ENCODE assay signal across 32 cellular contexts in genomic region chr13:67440240-67440639, GRCh38.
"Had no signal": no experiment of that assay in that cellular context is flagged by ENCODE, and none has a peak within 500 bp of the region (broad histone marks: within the 10 kb centered on the region; RNA-seq: fewer than 3 reads in every experiment).

No MANE protein-coding gene starts in this region.

- H3K27ac Mint-ChIP-seq: activated CD4-positive, alpha-beta memory T cell treated with anti-CD3 and anti-CD28 coated beads, Interleukin-2, amount 10 ng/mL, durations not matched to agents 7 days and 5 days; activated CD4-positive, alpha-beta T cell treated with anti-CD3 and anti-CD28 coated beads, Interleukin-2, amount 10 ng/mL, durations not matched to agents 7 days and 5 days; activated naive CD4-positive, alpha-beta T cell treated with anti-CD3 and anti-CD28 coated beads, Interleukin-2, amount 50 U/mL, for 72 hours; activated T-cell treated with anti-CD3 and anti-CD28 coated beads, Interleukin-2, amount 50 U/mL, for 24 hours; activated T-helper 17 cell treated with anti-CD3 and anti-CD28 coated beads, Interleukin-2, amount 50 U/mL, for 72 hours; dendritic cell treated with granulocyte-macrophage colony-stimulating factor and Interleukin-4, amounts not matched to agents 40 ng/mL and 50 ng/mL, for 4 days; nephron progenitor cell; progenitor cell of endocrine pancreas; stimulated activated naive CD8-positive, alpha-beta T cell treated with anti-CD3 and anti-CD28 coated beads, Interleukin-15, Interleukin-2, amounts not matched to agents 100 ng/mL and 50 ng/mL, for 24 hours; T-helper 2 cell treated with Interferon-gamma antibody and Interleukin-4, amounts not matched to agents 5 μg/mL and 100 μg/mL, for 36 hours; WTC11 had no signal

- H3K27ac ChIP-seq: esophagus muscularis mucosa, foreskin keratinocyte, heart left ventricle, left ventricle myocardium inferior, ovary, skin epidermis, thoracic aorta, uterus had no signal

- H3K9me3 Mint-ChIP-seq: activated CD4-positive, alpha-beta memory T cell treated with anti-CD3 and anti-CD28 coated beads, Interleukin-2, amount 10 ng/mL, durations not matched to agents 7 days and 5 days; dendritic cell treated with granulocyte-macrophage colony-stimulating factor and Interleukin-4, amounts not matched to agents 40 ng/mL and 50 ng/mL, for 4 days; nephron progenitor cell; stimulated activated naive CD8-positive, alpha-beta T cell treated with anti-CD3 and anti-CD28 coated beads, Interleukin-15, Interleukin-2, amounts not matched to agents 100 ng/mL and 50 ng/mL, for 24 hours; WTC11 had no signal

- DNase-seq: activated CD4-positive, alpha-beta memory T cell treated with anti-CD3 and anti-CD28 coated beads, Interleukin-2, amount 10 ng/mL, durations not matched to agents 7 days and 5 days; activated CD4-positive, alpha-beta T cell treated with anti-CD3 and anti-CD28 coated beads for 1 hour; activated CD4-positive, alpha-beta T cell treated with anti-CD3 and anti-CD28 coated beads, Interleukin-2, amount 10 ng/mL, durations not matched to agents 7 days and 5 days; activated CD8-positive, alpha-beta memory T cell treated with anti-CD3 and anti-CD28 coated beads, Interleukin-2, amount 50 U/mL, for 48 hours; activated naive CD4-positive, alpha-beta T cell; activated T-cell treated with anti-CD3 and anti-CD28 coated beads, Interleukin-2, amount 50 U/mL, for 24 hours; anterior cingulate cortex; foreskin keratinocyte; heart left ventricle; kidney glomerular epithelial cell; left ventricle myocardium inferior; mesendoderm; nephron progenitor cell; ovary; stimulated activated CD4-positive, alpha-beta T cell treated with anti-CD3 and anti-CD28 coated beads, Interleukin-12 subunit alpha, Interleukin-12 subunit beta, amount 100 ng/mL, for 4 hours; stimulated activated CD4-positive, alpha-beta T cell treated with anti-CD3 and anti-CD28 coated beads, Interleukin-4, amount 100 ng/mL, for 1 hour; T-helper 1 cell; trophoblast cell; uterus had no signal

- ATAC-seq: activated naive CD4-positive, alpha-beta T cell treated with anti-CD3 and anti-CD28 coated beads, Interleukin-2, amount 50 U/mL, for 72 hours; activated T-helper 17 cell treated with anti-CD3 and anti-CD28 coated beads, Interleukin-2, amount 50 U/mL, for 72 hours; foreskin keratinocyte; heart left ventricle; sciatic nerve; WTC11 had no signal

- H3K36me3 Mint-ChIP-seq: activated naive CD4-positive, alpha-beta T cell treated with anti-CD3 and anti-CD28 coated beads, Interleukin-2, amount 50 U/mL, for 72 hours; WTC11 had no signal

- H3K9me3 ChIP-seq: esophagus muscularis mucosa, heart left ventricle, left ventricle myocardium inferior, ovary, thoracic aorta, uterus had no signal

- H3K4me1 Mint-ChIP-seq: activated CD4-positive, alpha-beta memory T cell treated with anti-CD3 and anti-CD28 coated beads, Interleukin-2, amount 10 ng/mL, durations not matched to agents 7 days and 5 days; activated CD4-positive, alpha-beta T cell treated with anti-CD3 and anti-CD28 coated beads, Interleukin-2, amount 10 ng/mL, durations not matched to agents 7 days and 5 days; activated T-helper 17 cell treated with anti-CD3 and anti-CD28 coated beads, Interleukin-2, amount 50 U/mL, for 72 hours; central memory CD8-positive, alpha-beta T cell; nephron progenitor cell; WTC11 had no signal

- H3K27me3 ChIP-seq: esophagus muscularis mucosa, foreskin keratinocyte, heart left ventricle, ovary, uterus had no signal

- H3K4me1 ChIP-seq: esophagus muscularis mucosa, foreskin keratinocyte, heart left ventricle, left ventricle myocardium inferior, uterus had no signal

- H3K27me3 Mint-ChIP-seq: activated CD4-positive, alpha-beta memory T cell treated with anti-CD3 and anti-CD28 coated beads, Interleukin-2, amount 10 ng/mL, durations not matched to agents 7 days and 5 days; activated CD4-positive, alpha-beta T cell treated with anti-CD3 and anti-CD28 coated beads, Interleukin-2, amount 10 ng/mL, durations not matched to agents 7 days and 5 days; activated T-cell treated with anti-CD3 and anti-CD28 coated beads, Interleukin-2, amount 50 U/mL, for 24 hours; activated T-helper 17 cell treated with anti-CD3 and anti-CD28 coated beads, Interleukin-2, amount 50 U/mL, for 72 hours; central memory CD8-positive, alpha-beta T cell; dendritic cell treated with granulocyte-macrophage colony-stimulating factor and Interleukin-4, amounts not matched to agents 40 ng/mL and 50 ng/mL, for 4 days; progenitor cell of endocrine pancreas; stimulated activated naive CD8-positive, alpha-beta T cell treated with anti-CD3 and anti-CD28 coated beads, Interleukin-15, Interleukin-2, amounts not matched to agents 100 ng/mL and 50 ng/mL, for 24 hours had no signal

- H3K36me3 ChIP-seq: esophagus muscularis mucosa, heart left ventricle, left ventricle myocardium inferior, ovary, thoracic aorta, uterus had no signal

- H3K4me3 Mint-ChIP-seq: activated CD4-positive, alpha-beta memory T cell treated with anti-CD3 and anti-CD28 coated beads, Interleukin-2, amount 10 ng/mL, durations not matched to agents 7 days and 5 days; activated CD4-positive, alpha-beta T cell treated with anti-CD3 and anti-CD28 coated beads, Interleukin-2, amount 10 ng/mL, durations not matched to agents 7 days and 5 days; activated T-cell treated with anti-CD3 and anti-CD28 coated beads, Interleukin-2, amount 50 U/mL, for 24 hours; activated T-helper 17 cell treated with anti-CD3 and anti-CD28 coated beads, Interleukin-2, amount 50 U/mL, for 72 hours; central memory CD8-positive, alpha-beta T cell; dendritic cell treated with granulocyte-macrophage colony-stimulating factor and Interleukin-4, amounts not matched to agents 40 ng/mL and 50 ng/mL, for 4 days; nephron progenitor cell; stimulated activated naive CD8-positive, alpha-beta T cell treated with anti-CD3 and anti-CD28 coated beads, Interleukin-15, Interleukin-2, amounts not matched to agents 100 ng/mL and 50 ng/mL, for 24 hours; T-helper 2 cell treated with Interferon-gamma antibody and Interleukin-4, amounts not matched to agents 5 μg/mL and 100 μg/mL, for 36 hours; WTC11 had no signal

- H3K4me3 ChIP-seq: esophagus muscularis mucosa, heart left ventricle, left ventricle myocardium inferior, lung, ovary, skin epidermis, thoracic aorta, uterus had no signal
